1 cellular context compared by ENCODE assay signal in the genomic region with DNA sequence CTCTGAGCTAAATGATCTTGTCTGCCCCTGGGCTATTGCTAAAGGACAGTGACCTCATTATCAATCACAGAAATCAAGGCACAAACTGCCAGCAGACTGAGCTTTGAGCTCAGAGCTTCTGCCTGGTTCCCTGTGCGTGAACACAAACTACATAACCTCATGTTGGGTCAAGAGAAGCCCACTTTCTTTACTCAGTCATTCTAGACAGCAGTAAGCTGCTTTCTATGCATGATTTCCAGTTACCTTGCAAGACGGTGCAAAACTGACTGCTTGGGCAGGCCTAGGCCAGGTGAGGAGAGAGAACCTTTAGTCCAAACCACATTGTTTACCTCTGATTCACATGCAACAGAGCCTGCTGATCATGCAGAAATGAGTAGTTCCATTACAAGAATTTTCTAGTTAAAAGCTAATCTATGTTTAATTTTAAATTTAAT.
TF ChIP-seq lines count a peak whose summit lies in the region.

No MANE protein-coding gene starts in this region.

TF ChIP-seq in K562, 482 proteins besides CTCF, POLR2A, EP300 and RAD21:
- no peak for TF ChIP-seq ETS2 (tag; IDR thresholded peaks at IDR 0.05; ENCODE audit: borderline replicate concordance, poor library complexity, severe bottlenecking)
- TF ChIP-seq MXD1 (CRISPR knock-in tag; IDR thresholded peaks at IDR 0.05; ENCODE audit: borderline replicate concordance, poor library complexity, severe bottlenecking) = no peak
- TF ChIP-seq CCNT2 (IDR thresholded peaks at IDR 0.05; ENCODE audit: borderline replicate concordance, extremely low read depth, insufficient read length, low read depth, low read length) = no peak
- TF ChIP-seq, protein P1, sequence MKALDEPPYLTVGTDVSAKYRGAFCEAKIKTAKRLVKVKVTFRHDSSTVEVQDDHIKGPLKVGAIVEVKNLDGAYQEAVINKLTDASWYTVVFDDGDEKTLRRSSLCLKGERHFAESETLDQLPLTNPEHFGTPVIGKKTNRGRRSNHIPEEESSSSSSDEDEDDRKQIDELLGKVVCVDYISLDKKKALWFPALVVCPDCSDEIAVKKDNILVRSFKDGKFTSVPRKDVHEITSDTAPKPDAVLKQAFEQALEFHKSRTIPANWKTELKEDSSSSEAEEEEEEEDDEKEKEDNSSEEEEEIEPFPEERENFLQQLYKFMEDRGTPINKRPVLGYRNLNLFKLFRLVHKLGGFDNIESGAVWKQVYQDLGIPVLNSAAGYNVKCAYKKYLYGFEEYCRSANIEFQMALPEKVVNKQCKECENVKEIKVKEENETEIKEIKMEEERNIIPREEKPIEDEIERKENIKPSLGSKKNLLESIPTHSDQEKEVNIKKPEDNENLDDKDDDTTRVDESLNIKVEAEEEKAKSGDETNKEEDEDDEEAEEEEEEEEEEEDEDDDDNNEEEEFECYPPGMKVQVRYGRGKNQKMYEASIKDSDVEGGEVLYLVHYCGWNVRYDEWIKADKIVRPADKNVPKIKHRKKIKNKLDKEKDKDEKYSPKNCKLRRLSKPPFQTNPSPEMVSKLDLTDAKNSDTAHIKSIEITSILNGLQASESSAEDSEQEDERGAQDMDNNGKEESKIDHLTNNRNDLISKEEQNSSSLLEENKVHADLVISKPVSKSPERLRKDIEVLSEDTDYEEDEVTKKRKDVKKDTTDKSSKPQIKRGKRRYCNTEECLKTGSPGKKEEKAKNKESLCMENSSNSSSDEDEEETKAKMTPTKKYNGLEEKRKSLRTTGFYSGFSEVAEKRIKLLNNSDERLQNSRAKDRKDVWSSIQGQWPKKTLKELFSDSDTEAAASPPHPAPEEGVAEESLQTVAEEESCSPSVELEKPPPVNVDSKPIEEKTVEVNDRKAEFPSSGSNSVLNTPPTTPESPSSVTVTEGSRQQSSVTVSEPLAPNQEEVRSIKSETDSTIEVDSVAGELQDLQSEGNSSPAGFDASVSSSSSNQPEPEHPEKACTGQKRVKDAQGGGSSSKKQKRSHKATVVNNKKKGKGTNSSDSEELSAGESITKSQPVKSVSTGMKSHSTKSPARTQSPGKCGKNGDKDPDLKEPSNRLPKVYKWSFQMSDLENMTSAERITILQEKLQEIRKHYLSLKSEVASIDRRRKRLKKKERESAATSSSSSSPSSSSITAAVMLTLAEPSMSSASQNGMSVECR (CRISPR knock-in tag; IDR thresholded peaks at IDR 0.05) = no peak
- TF ChIP-seq KDM5B (IDR thresholded peaks at IDR 0.05; ENCODE audit: insufficient replicate concordance, low read depth, low read length) = no peak
- no peak for TF ChIP-seq ZNF354B (CRISPR knock-in tag; IDR thresholded peaks at IDR 0.05)
- TF ChIP-seq, protein P2, sequence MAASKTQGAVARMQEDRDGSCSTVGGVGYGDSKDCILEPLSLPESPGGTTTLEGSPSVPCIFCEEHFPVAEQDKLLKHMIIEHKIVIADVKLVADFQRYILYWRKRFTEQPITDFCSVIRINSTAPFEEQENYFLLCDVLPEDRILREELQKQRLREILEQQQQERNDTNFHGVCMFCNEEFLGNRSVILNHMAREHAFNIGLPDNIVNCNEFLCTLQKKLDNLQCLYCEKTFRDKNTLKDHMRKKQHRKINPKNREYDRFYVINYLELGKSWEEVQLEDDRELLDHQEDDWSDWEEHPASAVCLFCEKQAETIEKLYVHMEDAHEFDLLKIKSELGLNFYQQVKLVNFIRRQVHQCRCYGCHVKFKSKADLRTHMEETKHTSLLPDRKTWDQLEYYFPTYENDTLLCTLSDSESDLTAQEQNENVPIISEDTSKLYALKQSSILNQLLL (CRISPR knock-in tag; IDR thresholded peaks at IDR 0.05; ENCODE audit: borderline replicate concordance) = no peak
- no peak for TF ChIP-seq TAL1 (IDR thresholded peaks at IDR 0.05)
- no peak for TF ChIP-seq POU5F1 (IDR thresholded peaks at IDR 0.05; ENCODE audit: borderline replicate concordance, low read depth, low read length, partially characterized antibody)
- TF ChIP-seq ZNF785 (CRISPR knock-in tag; IDR thresholded peaks at IDR 0.05) = no peak
- no peak for TF ChIP-seq STAT5A (IDR thresholded peaks at IDR 0.05; ENCODE audit: borderline replicate concordance, low read length)
- no peak for TF ChIP-seq USF2 (CRISPR knock-in tag; IDR thresholded peaks at IDR 0.05)
- TF ChIP-seq DDX20 (tag; IDR thresholded peaks at IDR 0.05; ENCODE audit: low read depth) = no peak
- no peak for TF ChIP-seq ZNF76 (CRISPR knock-in tag; IDR thresholded peaks at IDR 0.05; ENCODE audit: borderline replicate concordance)
- TF ChIP-seq, protein P3, sequence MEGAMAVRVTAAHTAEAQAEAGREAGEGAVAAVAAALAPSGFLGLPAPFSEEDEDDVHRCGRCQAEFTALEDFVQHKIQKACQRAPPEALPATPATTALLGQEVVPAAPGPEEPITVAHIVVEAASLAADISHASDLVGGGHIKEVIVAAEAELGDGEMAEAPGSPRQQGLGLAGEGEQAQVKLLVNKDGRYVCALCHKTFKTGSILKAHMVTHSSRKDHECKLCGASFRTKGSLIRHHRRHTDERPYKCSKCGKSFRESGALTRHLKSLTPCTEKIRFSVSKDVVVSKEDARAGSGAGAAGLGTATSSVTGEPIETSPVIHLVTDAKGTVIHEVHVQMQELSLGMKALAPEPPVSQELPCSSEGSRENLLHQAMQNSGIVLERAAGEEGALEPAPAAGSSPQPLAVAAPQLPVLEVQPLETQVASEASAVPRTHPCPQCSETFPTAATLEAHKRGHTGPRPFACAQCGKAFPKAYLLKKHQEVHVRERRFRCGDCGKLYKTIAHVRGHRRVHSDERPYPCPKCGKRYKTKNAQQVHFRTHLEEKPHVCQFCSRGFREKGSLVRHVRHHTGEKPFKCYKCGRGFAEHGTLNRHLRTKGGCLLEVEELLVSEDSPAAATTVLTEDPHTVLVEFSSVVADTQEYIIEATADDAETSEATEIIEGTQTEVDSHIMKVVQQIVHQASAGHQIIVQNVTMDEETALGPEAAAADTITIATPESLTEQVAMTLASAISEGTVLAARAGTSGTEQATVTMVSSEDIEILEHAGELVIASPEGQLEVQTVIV (CRISPR knock-in tag; IDR thresholded peaks at IDR 0.05; ENCODE audit: borderline replicate concordance) = no peak
- no peak for TF ChIP-seq TAF9B (IDR thresholded peaks at IDR 0.05; ENCODE audit: partially characterized antibody)
- TF ChIP-seq ZNF347 (CRISPR knock-in tag; IDR thresholded peaks at IDR 0.05; ENCODE audit: low read depth) = no peak
- no peak for TF ChIP-seq SREBF1 (IDR thresholded peaks at IDR 0.05; ENCODE audit: borderline replicate concordance, low read depth, low read length)
- TF ChIP-seq POLR2H (tag; IDR thresholded peaks at IDR 0.05; ENCODE audit: low read depth) = no peak
